ENCODE assay signal across 9 cellular contexts in the genomic region with DNA sequence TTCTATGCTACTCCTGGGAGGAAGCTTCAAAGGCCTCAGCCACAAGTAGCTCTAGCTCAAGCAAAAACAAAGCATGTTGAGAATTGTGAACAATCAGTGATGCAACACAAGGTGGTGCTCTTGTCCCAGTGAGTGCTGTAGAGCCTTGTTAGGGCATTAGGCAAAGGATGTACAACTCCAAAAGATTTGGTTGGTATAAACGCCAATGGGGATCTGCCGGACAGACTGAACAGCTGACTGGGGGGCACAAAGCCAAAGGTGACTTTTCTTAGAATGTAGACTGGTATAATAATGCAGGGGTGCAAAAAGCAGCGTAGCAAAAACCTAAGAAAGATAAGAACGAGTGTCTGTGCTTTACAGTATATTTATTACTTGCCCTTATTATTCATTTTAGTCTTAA.
DNase-seq lines count a peak whose midpoint lies in the region; ATAC-seq, FAIRE-seq and TF ChIP-seq lines count a peak whose summit lies in the region.
"Had no signal": no experiment of that assay in that cellular context is flagged by ENCODE, and none has a peak within 500 bp of the region (broad histone marks: within the 10 kb centered on the region; RNA-seq: fewer than 3 reads in every experiment).

No MANE protein-coding gene starts in this region.

- DNase-seq in AG20443 (ENCODE audit: low spot score) (peak; percentile 59), H1 (ENCODE audit: low read depth in 1 of 2, low spot score in 2 of 2) (peak in 1 of 2 experiments; percentile 53)
- peak; percentile 35 for DNase-seq in Jurkat, Clone E6-1 (ENCODE audit: low read depth, low spot score)
- no peak for DNase-seq in effector CD4-positive, alpha-beta T cell

- H3K27me3 ChIP-seq in OCI-LY3 (ENCODE audit: low read depth, low read length), result no peaks in the 10 kb centered on the region
- H3K27me3 ChIP-seq in H1 (replicated peaks in 1 of 4; ENCODE audit: control insufficient read depth in 3 of 4, extremely low read depth in 1 of 4, insufficient read depth in 3 of 4, low read length in 3 of 4), result no peaks in the 10 kb centered on the region

- H2BK20ac ChIP-seq in H1 (ENCODE audit: low read length), result no peak overlapping the region

- no peak overlapping the region for H2AFZ ChIP-seq in OCI-LY3 (ENCODE audit: low read depth, low read length)
- H2AFZ ChIP-seq in H1 (ENCODE audit: low read length), result no peak overlapping the region

- FAIRE-seq in H1 (lab: Jason Lieb, UNC), result peak; percentile 90

- CTCF ChIA-PET in H1 (lab: Charles Lee; ENCODE audit: partially characterized antibody), result interaction anchor here (0.6 to 6.2 kb wide), 58 partner anchors 9 to 833 kb away, joined by 3 to 49 read pairs (median 4); a partner anchor contains a TSS

- H3K36me3 Mint-ChIP-seq in nephron (ENCODE audit: low read depth), result no peaks in the 10 kb centered on the region

- no peaks in the 10 kb centered on the region for H3K9me3 Mint-ChIP-seq in nephron

- H4K20me1 ChIP-seq in OCI-LY3 (ENCODE audit: insufficient read depth, low read length) (no peaks in the 10 kb centered on the region), H1 (replicated peaks in 1 of 2; ENCODE audit: control insufficient read depth in 1 of 2, insufficient read depth in 2 of 2, low read length in 2 of 2) (no peaks in the 10 kb centered on the region)

- POLR2A ChIA-PET in H1 (lab: Charles Lee; ENCODE audit: partially characterized antibody), result no interaction called here

- no peak overlapping the region for H4K5ac ChIP-seq in H1 (ENCODE audit: insufficient read length, low read depth, low read length)

- WGBS in H1 (ENCODE audit: extremely low coverage in 1 of 2, insufficient coverage in 1 of 2, insufficient read length in 1 of 2, insufficient replicate concordance in 2 of 2, low coverage in 1 of 2, low lambda C conversion rate in 2 of 2, missing lambda C conversion rate in 1 of 2), 2 experiments, result 83% methylated on average over 4 of the region's 4 CpGs; no CpG with 5 or more reads in 1 of the 2 experiments

- H3K79me1 ChIP-seq in H1 (ENCODE audit: low read depth, low read length), result no peaks in the 10 kb centered on the region

- H3K23me2 ChIP-seq in H1 (ENCODE audit: low read depth, low read length), result no peaks in the 10 kb centered on the region

- no peak overlapping the region for H3K18ac ChIP-seq in H1 (ENCODE audit: extremely low read depth, low read length)

- no peak overlapping the region for H2BK15ac ChIP-seq in H1 (ENCODE audit: low read length)

- H2BK5ac ChIP-seq in H1 (ENCODE audit: low read depth, low read length), result no peak overlapping the region

- TF ChIP-seq CTCF in OCI-LY3 (IDR thresholded peaks at IDR 0.05; ENCODE audit: low read depth, low read length) (peak; percentile 73), H1 (IDR thresholded peaks at IDR 0.05; ENCODE audit: control extremely low read depth in 1 of 3, insufficient read depth in 1 of 3, low read depth in 1 of 3, low read length in 3 of 3) (peak in 2 of 3 experiments; percentile 90 to 95; a peak in 3 of 4 replicates), nephron (IDR thresholded peaks at IDR 0.05; ENCODE audit: unreplicated experiment in 3 of 3) (peak; percentile 30 to 60 (median 49))

- TF ChIP-seq POLR2A in H1 (IDR thresholded peaks at IDR 0.05; ENCODE audit: control extremely low read depth in 1 of 2, low read depth in 2 of 2, low read length in 2 of 2), result no peak

- H2BK12ac ChIP-seq in H1 (ENCODE audit: low read depth, low read length), result no peak overlapping the region

- no peak for TF ChIP-seq EP300 in H1 (IDR thresholded peaks at IDR 0.05; ENCODE audit: borderline replicate concordance in 1 of 2, low read depth in 2 of 2, low read length in 2 of 2)

- H2BK120ac ChIP-seq in H1 (replicated peaks; ENCODE audit: low read depth, low read length), result no peak overlapping the region

- TF ChIP-seq RAD21 in H1 (IDR thresholded peaks at IDR 0.05 in 1 of 2, conservative IDR thresholded peaks at IDR 0.05 in 1 of 2; ENCODE audit: low read depth in 2 of 2, low read length in 2 of 2), result peak; percentile 98 to 100

- H3K36me3 ChIP-seq in OCI-LY3 (replicated peaks; ENCODE audit: low read depth, low read length) (no peaks in the 10 kb centered on the region), H1 (ENCODE audit: control insufficient read depth in 2 of 4, insufficient read depth in 4 of 4, low read length in 3 of 4) (no peaks in the 10 kb centered on the region)

- H3K9me3 ChIP-seq in OCI-LY3 (ENCODE audit: insufficient read depth, low read length) (no peaks in the 10 kb centered on the region), H1 (ENCODE audit: insufficient read depth in 2 of 2, low read depth in 1 of 2, low read length in 1 of 2) (0 out of 4 replicates have a peak, but pooled peaks cover 0 to 7% of the 10 kb centered on the region in 2 experiments)

- H3K4ac ChIP-seq in H1 (replicated peaks; ENCODE audit: insufficient read length, low read depth, low read length), result no peak overlapping the region

- H3K23ac ChIP-seq in H1 (ENCODE audit: insufficient read length), result no peak overlapping the region

- H3K9ac ChIP-seq in OCI-LY3 (ENCODE audit: low read length) (no peak overlapping the region), H1 (replicated peaks in 1 of 4; ENCODE audit: extremely low read depth in 1 of 4, low read depth in 3 of 4, low read length in 3 of 4) (no peak overlapping the region)

- H2AK5ac ChIP-seq in H1 (ENCODE audit: low read depth, low read length), result no peak overlapping the region

- H3K27ac Mint-ChIP-seq in nephron, result no peak overlapping the region

- ATAC-seq in GM18502 (IDR thresholded peaks at IDR 0.05; ENCODE audit: poor library complexity, unreplicated experiment), result peak; percentile 67
- ATAC-seq in HG03045 (IDR thresholded peaks at IDR 0.05; ENCODE audit: unreplicated experiment), result no peak

- no peak overlapping the region for H3K4me3 ChIP-seq in Jurkat, Clone E6-1 (ENCODE audit: low read length)
- H3K4me3 ChIP-seq in OCI-LY3 (ENCODE audit: low read length) (no peak overlapping the region), H1 (ENCODE audit: extremely low read depth in 1 of 4, insufficient read depth in 2 of 4, low read depth in 3 of 4, low read length in 4 of 4) (no peak overlapping the region)
- H3K4me3 ChIP-seq: lung had no signal

- no peak overlapping the region for H3K14ac ChIP-seq in H1 (ENCODE audit: insufficient read length)

- H3K4me2 ChIP-seq in OCI-LY3 (ENCODE audit: low read length) (peak overlapping the region; percentile 20; the same call in 1 of the 2 replicates), H1 (ENCODE audit: insufficient read depth in 1 of 2, low read depth in 2 of 2, low read length in 2 of 2) (no peak overlapping the region)

- peaks cover 4% of the 10 kb centered on the region for H3K4me1 Mint-ChIP-seq in nephron

- H3K27me3 Mint-ChIP-seq in nephron (ENCODE audit: low read depth), result no peaks in the 10 kb centered on the region

- H3K4me3 Mint-ChIP-seq in nephron, result no peak overlapping the region

- H3K27ac ChIP-seq in OCI-LY3 (ENCODE audit: low read length) (no peak overlapping the region), H1 (ENCODE audit: low read depth, low read length) (no peak overlapping the region)

- H3K79me2 ChIP-seq in OCI-LY3 (ENCODE audit: low read length) (no peaks in the 10 kb centered on the region), H1 (ENCODE audit: control insufficient read depth in 1 of 2, insufficient read depth in 2 of 2, low read length in 2 of 2) (no peaks in the 10 kb centered on the region)

- H3K56ac ChIP-seq in H1 (replicated peaks; ENCODE audit: insufficient read length, low read depth, low read length), result no peak overlapping the region

- H4K8ac ChIP-seq in H1 (ENCODE audit: extremely low read depth, insufficient read depth, low read length), result no peak overlapping the region

- no peak overlapping the region for H4K91ac ChIP-seq in H1 (replicated peaks; ENCODE audit: insufficient read length, low read length)

- no peaks in the 10 kb centered on the region for H3K4me1 ChIP-seq in OCI-LY3 (ENCODE audit: low read length)
- peaks cover 0 to 5% (median 1%) of the 10 kb centered on the region in 4 experiments; a peak in 4 of 7 replicates for H3K4me1 ChIP-seq in H1 (replicated peaks in 1 of 4; ENCODE audit: control insufficient read depth in 3 of 4, insufficient read depth in 4 of 4, low read length in 3 of 4)

TF ChIP-seq in H1, 55 proteins besides CTCF, POLR2A, EP300 and RAD21:
- TF ChIP-seq CEBPB (IDR thresholded peaks at IDR 0.05; ENCODE audit: low read depth, low read length) (peak; percentile 68; the same call in 1 of the 2 replicates), ZNF274 (IDR thresholded peaks at IDR 0.05; ENCODE audit: borderline replicate concordance, extremely low read depth, low read length) (no peak)
TF ChIP-seq in H1: peak in this region for 1.
